17 cellular contexts compared by ENCODE assay signal in genomic region chr1:234018816-234019215, GRCh38.
DNase-seq lines count a peak whose midpoint lies in the region; ATAC-seq, FAIRE-seq and TF ChIP-seq lines count a peak whose summit lies in the region.
"Had no signal": no experiment of that assay in that cellular context is flagged by ENCODE, and none has a peak within 500 bp of the region (broad histone marks: within the 10 kb centered on the region; RNA-seq: fewer than 3 reads in every experiment).

No MANE protein-coding gene starts in this region.

- peak; percentile 68 for ATAC-seq in foreskin keratinocyte
- no peak for ATAC-seq in pancreas
- ATAC-seq in GM18868 (IDR thresholded peaks at IDR 0.05; ENCODE audit: unreplicated experiment): no peak
- ATAC-seq: GM12878, GM23338 had no signal

- 86 to 94% methylated on average over 4 of the region's 4 CpGs for WGBS in pancreas, 2 donors

- H3K4me3 ChIP-seq in bronchial epithelial cell (ENCODE audit: low read depth, low read length) (no peak overlapping the region), epithelial cell of esophagus (ENCODE audit: low read length) (no peak overlapping the region), pancreas (no peak overlapping the region)
- H3K4me3 ChIP-seq: GM12878, GM23338, HAP-1 had no signal

- H3K4me1 ChIP-seq in foreskin keratinocyte (peaks cover 5% of the 10 kb centered on the region), pancreas (no peaks in the 10 kb centered on the region)
- H3K4me1 ChIP-seq: HAP-1 had no signal

- DNase-seq in bronchial epithelial cell (ENCODE audit: low read depth) (peak; percentile 45), epithelial cell of esophagus (ENCODE audit: low read depth) (peak; percentile 69), foreskin keratinocyte (peak; percentile 77 to 90), pancreas (no peak), GM03348 (ENCODE audit: low spot score) (no peak)
- DNase-seq: C1 segment of cervical spinal cord; Calu3; CD4-positive, alpha-beta memory T cell; COR-L47; DMS53; DMS79 treated with DMSO at 0.1 percent for 48 hours; HFFc6 had no signal

- TF ChIP-seq CTCF in bronchial epithelial cell (IDR thresholded peaks at IDR 0.05; ENCODE audit: insufficient read depth, low read length, severe bottlenecking) (no peak), epithelial cell of esophagus (IDR thresholded peaks at IDR 0.05; ENCODE audit: insufficient read depth, low read depth, low read length, missing control alignments) (no peak), foreskin keratinocyte (conservative IDR thresholded peaks at IDR 0.05) (no peak), pancreas (IDR thresholded peaks at IDR 0.05) (no peak)

- no peaks in the 10 kb centered on the region for H3K36me3 ChIP-seq in bronchial epithelial cell (ENCODE audit: control insufficient read depth, insufficient read depth, low read length)
- H3K36me3 ChIP-seq in pancreas: no peaks in the 10 kb centered on the region
- H3K36me3 ChIP-seq: HAP-1 had no signal

- no peak for FAIRE-seq in bronchial epithelial cell (lab: Jason Lieb, UNC)
- FAIRE-seq in pancreas (lab: Jason Lieb, UNC): no peak
- FAIRE-seq: GM12878, H54 had no signal

- intact Hi-C loops in pancreas (cut with DNase I): no loop called here

- H3K27me3 ChIP-seq in bronchial epithelial cell (ENCODE audit: control insufficient read depth, insufficient read depth, low read length) (no peaks in the 10 kb centered on the region), foreskin keratinocyte (no peaks in the 10 kb centered on the region), pancreas (no peaks in the 10 kb centered on the region)

- H3K9me3 ChIP-seq in pancreas: no peaks in the 10 kb centered on the region
- H3K9me3 ChIP-seq: HAP-1 had no signal

- H3K27ac ChIP-seq in foreskin keratinocyte (no peak overlapping the region), pancreas (no peak overlapping the region)

Comparison
In these comparisons a context has a peak if more than half of its experiments do, and no peak if none do; other contexts are left out.
1. DNase-seq: peak in bronchial epithelial cell (single experiment), epithelial cell of esophagus (single experiment) and foreskin keratinocyte (2 of 2); none in pancreas (0 of 6) and GM03348 (single experiment).